ENCODE assay signal across 25 cellular contexts in genomic region chr20:38607351-38607750, GRCh38. TPM values are rescaled to one million over a fixed set of nuclear protein-coding genes. Genes with fewer than 3 reads are reported as not detected.
"Had no signal": no experiment of that assay in that cellular context is flagged by ENCODE, and none has a peak within 500 bp of the region (broad histone marks: within the 10 kb centered on the region; RNA-seq: fewer than 3 reads in every experiment).

No MANE protein-coding gene starts in this region.

- H3K4me3 Mint-ChIP-seq: dendritic cell treated with granulocyte-macrophage colony-stimulating factor and Interleukin-4, amounts not matched to agents 40 ng/mL and 50 ng/mL, for 4 days; mesothelial cell of epicardium; natural killer cell treated with Interleukin-12 subunit alpha and Interleukin-12 subunit beta and Interleukin-15 and Interleukin-18, amount 100 ng/mL, for 72 hours; neural progenitor cell had no signal

- ATAC-seq: left lobe of liver; natural killer cell treated with Interleukin-12 subunit alpha and Interleukin-12 subunit beta and Interleukin-15 and Interleukin-18, amount 100 ng/mL, for 72 hours had no signal

- H3K27ac ChIP-seq: hepatocyte, neural progenitor cell, ovary, right atrium auricular region, stomach, thoracic aorta, transverse colon had no signal

- H3K9me3 Mint-ChIP-seq: dendritic cell treated with granulocyte-macrophage colony-stimulating factor and Interleukin-4, amounts not matched to agents 40 ng/mL and 50 ng/mL, for 4 days; mesothelial cell of epicardium; natural killer cell treated with Interleukin-12 subunit alpha and Interleukin-12 subunit beta and Interleukin-15 and Interleukin-18, amount 100 ng/mL, for 72 hours; neural progenitor cell had no signal

- H3K9ac ChIP-seq: neural progenitor cell had no signal

- H3K4me2 ChIP-seq: hepatocyte, neural progenitor cell had no signal

- H3K4me3 ChIP-seq: hepatocyte, neural progenitor cell, ovary, right atrium auricular region, stomach, thoracic aorta, transverse colon had no signal

- H3K36me3 ChIP-seq: neural progenitor cell, ovary, right atrium auricular region, stomach, thoracic aorta, transverse colon had no signal

- H2AFZ ChIP-seq: hepatocyte had no signal

- H3K36me3 Mint-ChIP-seq: mesothelial cell of epicardium; natural killer cell treated with Interleukin-12 subunit alpha and Interleukin-12 subunit beta and Interleukin-15 and Interleukin-18, amount 100 ng/mL, for 72 hours; neural progenitor cell had no signal

- H3K79me2 ChIP-seq: hepatocyte had no signal

- DNase-seq: erythroblast; foreskin melanocyte; head of caudate nucleus; kidney glomerular epithelial cell; mammary epithelial cell; nucleus accumbens; ovary; small intestine; stimulated activated CD4-positive, alpha-beta T cell treated with anti-CD3 and anti-CD28 coated beads, Interleukin-12 subunit alpha, Interleukin-12 subunit beta, amount 100 ng/mL, for 4 hours; stimulated activated naive CD4-positive, alpha-beta T cell; stomach; substantia nigra; transverse colon had no signal

- H3K27me3 ChIP-seq: ovary, right atrium auricular region had no signal

- H3K9me3 ChIP-seq: ovary, right atrium auricular region, stomach, thoracic aorta, transverse colon had no signal

- H3K27ac Mint-ChIP-seq: dendritic cell treated with granulocyte-macrophage colony-stimulating factor and Interleukin-4, amounts not matched to agents 40 ng/mL and 50 ng/mL, for 4 days; mesothelial cell of epicardium; natural killer cell treated with Interleukin-12 subunit alpha and Interleukin-12 subunit beta and Interleukin-15 and Interleukin-18, amount 100 ng/mL, for 72 hours had no signal

- H3K4me1 ChIP-seq: neural progenitor cell, right atrium auricular region, stomach, transverse colon had no signal

- H3K4me1 Mint-ChIP-seq: mesothelial cell of epicardium had no signal

RNA-seq across cellular contexts. Expression of gene ARHGAP40, which starts 5.7 kb away (rescaled TPM):
- total RNA-seq: left lobe of liver; natural killer cell treated with Interleukin-12 subunit alpha and Interleukin-12 subunit beta and Interleukin-15 and Interleukin-18, amount 100 ng/mL, for 72 hours; ovary; posterior vena cava; right atrium auricular region; thoracic aorta; transverse colon had no signal
- polyA plus RNA-seq: ovary had no signal

RNA-seq across cellular contexts. Expression of gene ADIG, which starts 26.4 kb away (rescaled TPM):
- total RNA-seq: endothelial cell of umbilical vein, hepatocyte, left lobe of liver, lower leg skin, mammary epithelial cell, mesothelial cell of epicardium, ovary, posterior vena cava, right atrium auricular region, stomach, thoracic aorta, transverse colon, urinary bladder had no signal
- polyA plus RNA-seq: endothelial cell of umbilical vein, hepatocyte, mammary epithelial cell, ovary, small intestine, stomach, urinary bladder had no signal
